In the genomic region with DNA sequence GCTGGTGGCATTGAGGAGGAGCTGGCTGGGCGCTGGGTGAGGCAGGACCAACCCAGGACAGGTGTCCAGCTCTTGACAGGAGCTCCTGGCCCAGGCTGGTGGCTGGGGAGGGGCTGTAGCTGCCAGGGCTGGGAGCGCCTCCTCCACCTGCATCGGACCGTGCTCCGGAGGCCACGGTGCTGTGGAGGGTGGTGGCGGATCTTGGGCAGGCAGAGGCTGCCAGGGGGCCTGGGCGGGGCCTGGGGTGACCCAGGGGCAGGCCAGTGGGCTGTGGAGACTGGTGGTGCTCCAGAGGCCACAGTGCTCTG, we compare ENCODE assay signal across 23 cellular contexts. TPM values are rescaled to one million over a fixed set of nuclear protein-coding genes. Genes with fewer than 3 reads are reported as not detected.
DNase-seq lines count a peak whose midpoint lies in the region; ATAC-seq and TF ChIP-seq lines count a peak whose summit lies in the region.
"Had no signal": no experiment of that assay in that cellular context is flagged by ENCODE, and none has a peak within 500 bp of the region (broad histone marks: within the 10 kb centered on the region; RNA-seq: fewer than 3 reads in every experiment).

No MANE protein-coding gene starts in this region.

- peaks cover 3% of the 10 kb centered on the region for H3K27me3 Mint-ChIP-seq in neural crest cell (ENCODE audit: low read depth)

- 0 out of 2 replicates have a peak, but pooled peaks have one; percentile 3 for ATAC-seq in HCT116
- ATAC-seq in esophagus mucosa = peak; percentile 10
- ATAC-seq in GM19351 (IDR thresholded peaks at IDR 0.05; ENCODE audit: unreplicated experiment) = no peak
- ATAC-seq: GM12878 had no signal

- H2AFZ ChIP-seq in HCT116 (ENCODE audit: low read depth, low read length, poor library complexity, severe bottlenecking) = no peak overlapping the region

- no peak for TF ChIP-seq POLR2A in HCT116 (IDR thresholded peaks at IDR 0.05; ENCODE audit: borderline replicate concordance, extremely low read depth, insufficient read depth, insufficient read length)
- no peak for TF ChIP-seq POLR2A in esophagus squamous epithelium (IDR thresholded peaks at IDR 0.05)

- no peak for TF ChIP-seq CTCF in HCT116 (IDR thresholded peaks at IDR 0.05 in 2 of 3, conservative IDR thresholded peaks at IDR 0.05 in 1 of 3; ENCODE audit: borderline replicate concordance in 1 of 3, insufficient read depth in 1 of 3, low read depth in 2 of 3, low read length in 2 of 3)
- TF ChIP-seq CTCF in neural crest cell (conservative IDR thresholded peaks at IDR 0.05) = no peak
- TF ChIP-seq CTCF in esophagus squamous epithelium (IDR thresholded peaks at IDR 0.05) = no peak

- CTCF ChIA-PET in HCT116 (lab: Charles Lee) = no interaction called here

- WGBS in esophagus squamous epithelium, 2 donors = no CpG with 5 or more reads among the region's 8 CpGs

- H3K9me3 ChIP-seq in HCT116 (ENCODE audit: control insufficient read depth in 1 of 2, insufficient read depth in 1 of 2, low read depth in 1 of 2, low read length in 2 of 2) (no peaks in the 10 kb centered on the region), esophagus squamous epithelium (no peaks in the 10 kb centered on the region)
- H3K9me3 ChIP-seq: A549; BE2C; BLaER1 treated with 17β-estradiol and CSF1 and Interleukin-3, amounts not matched to agents 10 nM and 100 nM had no signal

- no peak overlapping the region for H3K4me3 Mint-ChIP-seq in neural crest cell
- H3K4me3 Mint-ChIP-seq: CD14-positive monocyte; CD4-positive, alpha-beta T cell; CD8-positive, alpha-beta memory T cell; HFFc6 had no signal

- POLR2A ChIA-PET in HCT116 (lab: Charles Lee) = no interaction called here

- DNase-seq in HCT116 (ENCODE audit: low read depth, low spot score) (no peak), neural crest cell (ENCODE audit: low read depth, low spot score) (no peak), esophagus squamous epithelium (lab: John Stamatoyannopoulos, UW) (no peak)
- no peak for DNase-seq in activated CD8-positive, alpha-beta memory T cell treated with anti-CD3 and anti-CD28 coated beads, Interleukin-2, amount 50 U/mL, for 48 hours
- DNase-seq: 8988T; ACHN; AML-193; BE2C; CD4-positive, alpha-beta T cell; CD8-positive, alpha-beta memory T cell; DMS 273 treated with DMSO at 0.1 percent for 48 hours; DMS79; EL; GDM1; GOT3; HCEC 1CT; HFFc6 had no signal

- H3K27me3 ChIP-seq in HCT116 (ENCODE audit: insufficient read depth, low read length) (peaks cover 24% of the 10 kb centered on the region), esophagus squamous epithelium (peaks cover 0 to 51% (median 0%) of the 10 kb centered on the region in 4 donors)

- no peaks in the 10 kb centered on the region for H3K36me3 Mint-ChIP-seq in neural crest cell (ENCODE audit: low read depth)
- H3K36me3 Mint-ChIP-seq: CD14-positive monocyte; CD8-positive, alpha-beta memory T cell had no signal

- H4K20me1 ChIP-seq in HCT116 (ENCODE audit: insufficient read depth) = no peaks in the 10 kb centered on the region

- H3K9me3 Mint-ChIP-seq in neural crest cell = no peaks in the 10 kb centered on the region
- H3K9me3 Mint-ChIP-seq: CD4-positive, alpha-beta T cell; CD8-positive, alpha-beta memory T cell; HFFc6 had no signal

- H3K79me2 ChIP-seq in HCT116 (ENCODE audit: insufficient read depth, low read length) = no peaks in the 10 kb centered on the region

- no peak overlapping the region for H3K9ac ChIP-seq in HCT116 (ENCODE audit: low read length)
- H3K9ac ChIP-seq: BLaER1 treated with 17β-estradiol and CSF1 and Interleukin-3, amounts not matched to agents 10 nM and 100 nM had no signal

- H3K9me2 ChIP-seq in HCT116 (ENCODE audit: insufficient read depth) = no peaks in the 10 kb centered on the region

- BruUV-seq in HCT116 (replicated peaks; lab: Mats Ljungman, UMichigan) = no TSS peak

- H3K4me2 ChIP-seq in HCT116 (ENCODE audit: low read length) = no peak overlapping the region
- H3K4me2 ChIP-seq: A549; BLaER1 treated with 17β-estradiol and CSF1 and Interleukin-3, amounts not matched to agents 10 nM and 100 nM had no signal

- intact Hi-C loops in HCT116 (cut with micrococcal nuclease) (no loop called here), esophagus squamous epithelium (cut with DNase I) (no loop called here)

- peaks cover 10% of the 10 kb centered on the region for H3K4me1 Mint-ChIP-seq in neural crest cell
- H3K4me1 Mint-ChIP-seq: CD14-positive monocyte; CD8-positive, alpha-beta memory T cell had no signal

- peak overlapping the region; percentile 35 for H3K27ac Mint-ChIP-seq in neural crest cell (ENCODE audit: unreplicated experiment)
- H3K27ac Mint-ChIP-seq: CD14-positive monocyte; CD4-positive, alpha-beta T cell; CD8-positive, alpha-beta memory T cell; HFFc6 had no signal

- no peak overlapping the region for H3K27ac ChIP-seq in HCT116 (ENCODE audit: low read depth, low read length)
- H3K27ac ChIP-seq in esophagus squamous epithelium = no peak overlapping the region
- H3K27ac ChIP-seq: A549; BLaER1 treated with 17β-estradiol and CSF1 and Interleukin-3, amounts not matched to agents 10 nM and 100 nM had no signal

- H3K4me3 ChIP-seq in HCT116 (replicated peaks in 1 of 2; ENCODE audit: low read depth in 1 of 2, low read length in 2 of 2) (no peak overlapping the region), esophagus squamous epithelium (no peak overlapping the region)
- H3K4me3 ChIP-seq: A549; BLaER1 treated with 17β-estradiol and CSF1 and Interleukin-3, amounts not matched to agents 10 nM and 100 nM; GM12878 had no signal

- no peaks in the 10 kb centered on the region for H3K36me3 ChIP-seq in HCT116 (ENCODE audit: control insufficient read depth in 1 of 2, insufficient read depth in 2 of 2, low read length in 2 of 2)
- H3K36me3 ChIP-seq in esophagus squamous epithelium = no peaks in the 10 kb centered on the region
- H3K36me3 ChIP-seq: BE2C; BLaER1 treated with 17β-estradiol and CSF1 and Interleukin-3, amounts not matched to agents 10 nM and 100 nM had no signal

- no peak for TF ChIP-seq RAD21 in HCT116 (IDR thresholded peaks at IDR 0.05; ENCODE audit: low read depth)

- RAD21 ChIA-PET in HCT116 (lab: Charles Lee; ENCODE audit: low non-redundant PET in 1 of 2, low total read pairs in 2 of 2, uncharacterized antibody in 2 of 2, unreplicated experiment in 2 of 2) = no interaction called here

- H3K4me1 ChIP-seq in HCT116 (ENCODE audit: control insufficient read depth in 1 of 2, insufficient read depth in 2 of 2, low read length in 2 of 2) = no peaks in the 10 kb centered on the region
- no peaks in the 10 kb centered on the region for H3K4me1 ChIP-seq in esophagus squamous epithelium
- H3K4me1 ChIP-seq: A549; BE2C; BLaER1 treated with 17β-estradiol and CSF1 and Interleukin-3, amounts not matched to agents 10 nM and 100 nM had no signal

TF ChIP-seq in HCT116, 20 proteins besides CTCF, POLR2A, EP300 and RAD21:
- TF ChIP-seq EZH2phosphoT487 (IDR thresholded peaks at IDR 0.05; ENCODE audit: borderline replicate concordance) = no peak
- TF ChIP-seq SIN3A (IDR thresholded peaks at IDR 0.05; ENCODE audit: low read depth) = no peak
- TF ChIP-seq, protein P1, sequence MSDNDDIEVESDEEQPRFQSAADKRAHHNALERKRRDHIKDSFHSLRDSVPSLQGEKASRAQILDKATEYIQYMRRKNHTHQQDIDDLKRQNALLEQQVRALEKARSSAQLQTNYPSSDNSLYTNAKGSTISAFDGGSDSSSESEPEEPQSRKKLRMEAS (IDR thresholded peaks at IDR 0.05) = no peak
- no peak for TF ChIP-seq SP1 (IDR thresholded peaks at IDR 0.05; ENCODE audit: low read depth)
- TF ChIP-seq, protein P2, sequence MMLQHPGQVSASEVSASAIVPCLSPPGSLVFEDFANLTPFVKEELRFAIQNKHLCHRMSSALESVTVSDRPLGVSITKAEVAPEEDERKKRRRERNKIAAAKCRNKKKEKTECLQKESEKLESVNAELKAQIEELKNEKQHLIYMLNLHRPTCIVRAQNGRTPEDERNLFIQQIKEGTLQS (IDR thresholded peaks at IDR 0.05) = no peak
- no peak for TF ChIP-seq EGR1 (IDR thresholded peaks at IDR 0.05; ENCODE audit: low read depth)
- TF ChIP-seq ZFX (IDR thresholded peaks at IDR 0.05) = no peak
- TF ChIP-seq EZH2 (IDR thresholded peaks at IDR 0.05) = no peak

RNA-seq across cellular contexts. Expression of a gene that starts 32.0 kb away (rescaled TPM):
- total RNA-seq in HCT116 (2021; ENCODE audit: unreplicated experiment) (5.2 TPM), esophagus mucosa (0.16 TPM), neural crest cell (19.4 and 19.8 TPM in 2 replicates), esophagus squamous epithelium (under 1 TPM in 3 of 4 donors, not detected in 1; 0.08 to 0.19 (median 0.09) TPM)
- polyA plus RNA-seq in HCT116 (2012) = 3.1 and 3.8 TPM in 2 replicates
- total RNA-seq: GM12878 had no signal
- polyA plus RNA-seq: CD14-positive monocyte, GM12878 had no signal

RNA-seq across cellular contexts. Expression of a gene that starts 42.8 kb away (rescaled TPM):
- total RNA-seq in HCT116 (2021; ENCODE audit: unreplicated experiment) = 12.8 TPM
- polyA plus RNA-seq in HCT116 (2012) = 17.9 and 18.6 TPM in 2 replicates
- 11.4 TPM for total RNA-seq in esophagus mucosa
- total RNA-seq in neural crest cell = 16.0 and 19.4 TPM in 2 replicates
- total RNA-seq in esophagus squamous epithelium = 10 to 100 TPM; 13.3 to 34.4 (median 23.8) TPM

RNA-seq across cellular contexts. Expression of a gene that starts 59.0 kb away (rescaled TPM):
- total RNA-seq in HCT116 (2021; ENCODE audit: unreplicated experiment) = 7.2 TPM
- 6.1 and 6.2 TPM in 2 replicates for polyA plus RNA-seq in HCT116 (2012)
- total RNA-seq in esophagus mucosa = not detected
- not detected in 2 replicates for total RNA-seq in neural crest cell
- not detected for total RNA-seq in esophagus squamous epithelium
- total RNA-seq: CD4-positive, alpha-beta T cell; CD8-positive, alpha-beta memory T cell; GM12878; HFFc6 had no signal
- polyA plus RNA-seq: CD14-positive monocyte; CD8-positive, alpha-beta memory T cell; GM12878 had no signal
